In the genomic region with DNA sequence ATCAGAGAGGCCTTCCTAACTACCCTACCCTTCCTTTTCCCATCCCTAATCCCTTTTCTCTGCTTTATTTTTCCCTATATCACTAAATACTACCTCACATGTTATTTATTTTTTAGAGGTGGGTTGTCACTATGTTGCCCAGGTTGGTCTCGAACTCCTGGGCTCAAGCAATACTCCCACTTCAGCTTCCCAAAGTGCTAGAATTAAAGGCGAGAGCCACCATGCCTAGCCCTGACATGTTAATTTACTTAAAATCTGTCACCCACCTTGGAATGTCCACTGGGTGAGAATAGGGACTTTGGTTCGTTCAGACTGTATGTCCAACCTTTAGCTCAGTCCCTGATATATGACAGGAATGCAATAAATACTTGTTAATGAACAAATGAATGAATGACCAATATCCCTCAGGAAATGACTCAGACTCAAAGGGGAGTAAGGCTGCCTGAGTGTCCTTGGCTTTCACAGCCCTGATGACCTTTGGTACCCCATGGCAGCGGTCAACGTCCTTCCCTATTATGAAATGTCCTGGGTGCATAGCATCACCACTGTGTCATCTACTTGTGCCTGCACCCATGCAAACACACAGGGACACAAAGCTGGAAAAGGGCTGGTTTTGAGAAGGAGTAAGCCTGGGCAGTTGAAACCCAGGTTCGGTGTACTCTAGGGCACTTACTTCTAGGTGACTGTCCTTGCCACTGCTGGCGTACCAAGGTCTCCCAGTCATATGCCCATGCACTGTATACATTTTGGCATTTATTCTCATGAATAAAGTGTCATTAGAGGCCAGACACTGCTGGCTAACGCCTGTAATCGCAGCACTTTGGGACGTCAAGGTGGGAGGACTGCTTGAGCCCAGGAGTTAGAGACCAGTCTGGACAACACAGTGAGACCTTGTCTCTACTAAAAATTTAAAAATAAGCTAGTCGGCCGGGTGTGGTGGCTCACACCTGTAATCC, we compare ENCODE assay signal across 8 cellular contexts. TPM values are rescaled to one million over a fixed set of nuclear protein-coding genes. Genes with fewer than 3 reads are reported as not detected.
A peak's percentile ranks its signal among the peaks of the same experiment; 100 is the strongest.
DNase-seq lines count a peak whose midpoint lies in the region; TF ChIP-seq lines count a peak whose summit lies in the region.

No MANE protein-coding gene starts in this region.

- BruUV-seq in mammary epithelial cell (replicated peaks; lab: Mats Ljungman, UMichigan) = no TSS peak

- H3K4me1 ChIP-seq in mammary epithelial cell (ENCODE audit: insufficient read depth, low read length) = peaks cover 67% of the 10 kb centered on the region

- H4K20me1 ChIP-seq in mammary epithelial cell (ENCODE audit: insufficient read depth, low read length) = no peaks in the 10 kb centered on the region

- 71% methylated on average over 12 of the region's 12 CpGs for WGBS in mammary epithelial cell (ENCODE audit: low coverage, missing lambda C conversion rate)

- H3K4me3 ChIP-seq in mammary epithelial cell (replicated peaks in 1 of 3; ENCODE audit: insufficient read depth in 1 of 3, low read depth in 2 of 3, low read length in 3 of 3) = no peak overlapping the region

- H3K4me3 Mint-ChIP-seq in mesothelial cell of epicardium = no peak overlapping the region

- peaks cover 96% of the 10 kb centered on the region for H3K79me2 ChIP-seq in mammary epithelial cell (ENCODE audit: insufficient read depth, low read length)

- H3K4me1 Mint-ChIP-seq in mesothelial cell of epicardium = peaks cover 26% of the 10 kb centered on the region

- peaks cover 14% of the 10 kb centered on the region for H3K36me3 Mint-ChIP-seq in mesothelial cell of epicardium

- H3K9ac ChIP-seq in mammary epithelial cell (ENCODE audit: insufficient read depth, low read length) = peak overlapping the region; percentile 15

- TF ChIP-seq CTCF in mammary epithelial cell (conservative IDR thresholded peaks at IDR 0.05 in 1 of 2, IDR thresholded peaks at IDR 0.05 in 1 of 2; ENCODE audit: extremely low read depth in 1 of 2, insufficient read depth in 1 of 2, low read depth in 1 of 2, low read length in 2 of 2) = no peak
- TF ChIP-seq CTCF in mesothelial cell of epicardium (IDR thresholded peaks at IDR 0.05; ENCODE audit: unreplicated experiment) = no peak

- H3K27ac ChIP-seq in mammary epithelial cell (ENCODE audit: insufficient read depth, low read depth, low read length) = peak overlapping the region; percentile 27

- intact Hi-C loops in mammary epithelial cell (cut with micrococcal nuclease) = no loop called here

- dilution Hi-C loops in mammary epithelial cell (cut with HindIII; ENCODE audit: low sequenced_read_pairs) = loop anchor here (5.0 kb wide), 1 partner anchor 84 kb away; no protein-coding TSS in a partner anchor

- in situ Hi-C loops in ACHN (cut with HindIII; ENCODE audit: low pct_ligation_motif_present, low pct_unique_long_range_greater_than_20kb, low sequenced_read_pairs) (no loop called here), mammary epithelial cell (cut with MboI; ENCODE audit: low sequenced_read_pairs in 2 of 2) (no loop called here)

- peaks cover 4% of the 10 kb centered on the region for H3K9me3 Mint-ChIP-seq in mesothelial cell of epicardium

- no peak overlapping the region for H2AFZ ChIP-seq in mammary epithelial cell (ENCODE audit: low read depth, low read length)

- CTCF ChIA-PET in mammary epithelial cell (lab: Charles Lee; ENCODE audit: low non-redundant PET) = no interaction called here

- H3K9me3 ChIP-seq in mammary epithelial cell (replicated peaks; ENCODE audit: insufficient read depth, low read length) = no peaks in the 10 kb centered on the region

- H3K27me3 ChIP-seq in mammary epithelial cell (ENCODE audit: insufficient read depth, low read length) = no peaks in the 10 kb centered on the region

- H3K36me3 ChIP-seq in mammary epithelial cell (ENCODE audit: insufficient read depth, low read length) = peaks cover 15% of the 10 kb centered on the region

- peak overlapping the region; percentile 23 for H3K27ac Mint-ChIP-seq in mesothelial cell of epicardium

- H3K4me2 ChIP-seq in mammary epithelial cell (ENCODE audit: insufficient read depth, low read depth, low read length) = no peak overlapping the region

- DNase-seq in ACHN (peak; percentile 90), HuH-7 (ENCODE audit: low spot score) (peak; percentile 75), mammary epithelial cell (peak; percentile 58), mesothelial cell of epicardium (ENCODE audit: low spot score in 2 of 2, unreplicated experiment in 2 of 2) (no peak), pons (ENCODE audit: low spot score) (no peak), COLO829 (ENCODE audit: low spot score) (no peak), D341Med (ENCODE audit: low spot score) (no peak), NCI-H524 treated with DMSO at 0.1 percent for 48 hours (lab: John Stamatoyannopoulos, UW) (no peak)

- H3K27me3 Mint-ChIP-seq in mesothelial cell of epicardium (ENCODE audit: low read depth) = no peaks in the 10 kb centered on the region

RNA-seq across cellular contexts. Expression of a gene that starts 26.5 kb away (rescaled TPM):
- total RNA-seq in mammary epithelial cell = 100 to 1,000 TPM; 196 to 212 TPM
- polyA plus RNA-seq in mammary epithelial cell = 132 TPM
- polyA minus RNA-seq in mammary epithelial cell = 137 TPM
- total RNA-seq in mesothelial cell of epicardium = 63.2 to 66.6 TPM (median 64.8 TPM) in 3 replicates

RNA-seq across cellular contexts. Expression of a gene that starts 43.0 kb away (rescaled TPM):
- total RNA-seq in mammary epithelial cell = 10 to 100 TPM in 1 of 2 donors, 1 to 10 TPM in 1; 9.5 to 74.3 TPM
- polyA plus RNA-seq in mammary epithelial cell = 51.2 TPM
- polyA minus RNA-seq in mammary epithelial cell = 108 TPM
- 36.6 to 39.0 TPM (median 37.5 TPM) in 3 replicates for total RNA-seq in mesothelial cell of epicardium

RNA-seq across cellular contexts. Expression of a gene that starts 58.4 kb away (rescaled TPM):
- total RNA-seq in mammary epithelial cell (not detected), mesothelial cell of epicardium (0.34 TPM in 1 of 3 replicates, not detected in the others)
- polyA plus RNA-seq in mammary epithelial cell = not detected
- not detected for polyA minus RNA-seq in mammary epithelial cell

Comparison
In these comparisons a context has a peak if more than half of its experiments do, and no peak if none do; other contexts are left out.
1. DNase-seq: peak in ACHN (single experiment), HuH-7 (single experiment) and mammary epithelial cell (single experiment); none in mesothelial cell of epicardium (0 of 2), pons (single experiment), COLO829 (single experiment), D341Med (single experiment) and NCI-H524 treated with DMSO at 0.1 percent for 48 hours (single experiment).